Comparison of ENCODE assay signal across 16 cellular contexts in genomic region chr4:78476108-78476704, GRCh38.
"Had no signal": no experiment of that assay in that cellular context is flagged by ENCODE, and none has a peak within 500 bp of the region (broad histone marks: within the 10 kb centered on the region; RNA-seq: fewer than 3 reads in every experiment).

No MANE protein-coding gene starts in this region.

- H3K27me3 ChIP-seq: stomach, transverse colon had no signal

- H3K4me1 ChIP-seq: parathyroid adenoma, prostate gland, stomach, transverse colon had no signal

- H3K9me3 ChIP-seq: prostate gland, stomach, thoracic aorta, transverse colon had no signal

- H3K4me3 ChIP-seq: prostate gland, stomach, thoracic aorta, transverse colon had no signal

- H3K79me2 ChIP-seq: parathyroid adenoma had no signal

- DNase-seq: effector memory CD8-positive, alpha-beta T cell; foreskin melanocyte; head of caudate nucleus; hippocampal formation; naive thymus-derived CD4-positive, alpha-beta T cell; nephron progenitor cell; stimulated activated CD4-positive, alpha-beta T cell treated with anti-CD3 and anti-CD28 coated beads, Interleukin-2, amount 100 ng/mL, for 24 hours; stimulated activated naive CD4-positive, alpha-beta T cell; stomach; substantia nigra; transverse colon had no signal

- FAIRE-seq: colon had no signal

- H3K36me3 ChIP-seq: prostate gland, stomach, thoracic aorta, transverse colon had no signal

- H3K27ac ChIP-seq: parathyroid adenoma, prostate gland, stomach, thoracic aorta, transverse colon had no signal

- ATAC-seq: effector memory CD8-positive, alpha-beta T cell; naive thymus-derived CD4-positive, alpha-beta T cell; sciatic nerve had no signal

- H2AFZ ChIP-seq: parathyroid adenoma had no signal

- H3K9ac ChIP-seq: parathyroid adenoma had no signal
